In genomic region chr11:109586789-109587188, GRCh38 we compare ENCODE assay signal across 19 cellular contexts.
"Had no signal": no experiment of that assay in that cellular context is flagged by ENCODE, and none has a peak within 500 bp of the region (broad histone marks: within the 10 kb centered on the region; RNA-seq: fewer than 3 reads in every experiment).

No MANE protein-coding gene starts in this region.

- H3K27ac ChIP-seq: breast epithelium, colonic mucosa, epithelial cell of prostate, gastroesophageal sphincter, heart left ventricle, stomach, suprapubic skin, tibial nerve had no signal

- H3K4me1 ChIP-seq: breast epithelium, colonic mucosa, gastroesophageal sphincter, heart left ventricle, stomach, suprapubic skin, tibial nerve had no signal

- H3K27me3 ChIP-seq: breast epithelium, colonic mucosa, gastroesophageal sphincter, heart left ventricle, stomach, suprapubic skin, tibial nerve had no signal

- DNase-seq: activated CD4-positive, alpha-beta T cell treated with anti-CD3 and anti-CD28 coated beads, Interleukin-2, amount 50 U/mL, for 4 hours; activated CD8-positive, alpha-beta memory T cell treated with anti-CD3 and anti-CD28 coated beads, Interleukin-2, amount 50 U/mL, for 48 hours; activated naive CD4-positive, alpha-beta T cell; activated naive CD8-positive, alpha-beta T cell treated with anti-CD3 and anti-CD28 coated beads for 36 hours; activated T-cell treated with anti-CD3 and anti-CD28 coated beads, Interleukin-2, amount 50 U/mL, for 4 hours; amniotic stem cell; colonic mucosa; endodermal cell; heart left ventricle; islet precursor cell; left cardiac atrium; naive B cell; small intestine; stomach had no signal

- H3K36me3 ChIP-seq: breast epithelium, colonic mucosa, gastroesophageal sphincter, heart left ventricle, stomach, suprapubic skin, tibial nerve had no signal

- H3K9me3 ChIP-seq: breast epithelium, colonic mucosa, gastroesophageal sphincter, heart left ventricle, stomach, suprapubic skin, tibial nerve had no signal

- H3K4me3 ChIP-seq: breast epithelium, colonic mucosa, gastroesophageal sphincter, heart left ventricle, stomach, suprapubic skin, tibial nerve had no signal
